In genomic region chr12:120235369-120236123, GRCh38 we compare ENCODE assay signal across 8 cellular contexts. TPM values are rescaled to one million over a fixed set of nuclear protein-coding genes. Genes with fewer than 3 reads are reported as not detected.
DNase-seq lines count a peak whose midpoint lies in the region; TF ChIP-seq lines count a peak whose summit lies in the region.

No MANE protein-coding gene starts in this region.

- H3K36me3 ChIP-seq in cardiac muscle cell, result no peaks in the 10 kb centered on the region
- peaks cover 17% of the 10 kb centered on the region for H3K36me3 ChIP-seq in skeletal muscle satellite cell (ENCODE audit: insufficient read depth, low read length)

- peak overlapping the region; percentile 78 for H3K9ac ChIP-seq in skeletal muscle satellite cell (ENCODE audit: low read depth, low read length)

- peak; percentile 1 for TF ChIP-seq CTCF in GM13977 (IDR thresholded peaks at IDR 0.05; ENCODE audit: extremely low read depth, insufficient read depth, missing control alignments)
- TF ChIP-seq CTCF in WI38 (IDR thresholded peaks at IDR 0.05; ENCODE audit: low read depth, low read length), result peak; percentile 39
- TF ChIP-seq CTCF in cardiac muscle cell (IDR thresholded peaks at IDR 0.05; ENCODE audit: low read depth, low read length), result peak; percentile 43

- in situ Hi-C loops in GM13977 (cut with MboI; ENCODE audit: low pct_unique_long_range_greater_than_20kb, low sequenced_read_pairs, unreplicated experiment), result no loop called here

- H3K4me1 ChIP-seq in cardiac muscle cell (ENCODE audit: low read depth) (peaks cover 69% of the 10 kb centered on the region), skeletal muscle satellite cell (ENCODE audit: control insufficient read depth, insufficient read depth, low read length) (peaks cover 91% of the 10 kb centered on the region)

- DNase-seq in GM13977 (ENCODE audit: low spot score), result no peak
- peak in 1 of 2 donors; percentile 45 for DNase-seq in cardiac muscle cell (ENCODE audit: low read depth in 1 of 2, low spot score in 1 of 2)
- DNase-seq in NCI-H1105 treated with DMSO at 0.1 percent for 48 hours (lab: John Stamatoyannopoulos, UW), result no peak
- DNase-seq in NCI-H2081 treated with DMSO at 0.1 percent for 48 hours (lab: John Stamatoyannopoulos, UW), result no peak
- DNase-seq in Ammon's horn (ENCODE audit: low spot score), result no peak
- DNase-seq in NCI-H345 (lab: John Stamatoyannopoulos, UW), result no peak

- H3K27ac ChIP-seq in cardiac muscle cell, result peak overlapping the region; percentile 95

- no peaks in the 10 kb centered on the region for H3K9me3 ChIP-seq in cardiac muscle cell (ENCODE audit: low read depth)
- no peaks in the 10 kb centered on the region for H3K9me3 ChIP-seq in skeletal muscle satellite cell (replicated peaks; ENCODE audit: low read length)

- H3K4me3 ChIP-seq in WI38 (ENCODE audit: low read depth, low read length) (peak overlapping the region; percentile 29), cardiac muscle cell (no peak overlapping the region), skeletal muscle satellite cell (ENCODE audit: low read length) (peak overlapping the region; percentile 43)

- H3K27me3 ChIP-seq in cardiac muscle cell, result no peaks in the 10 kb centered on the region
- H3K27me3 ChIP-seq in skeletal muscle satellite cell (ENCODE audit: control insufficient read depth, insufficient read depth, low read length), result no peaks in the 10 kb centered on the region

- peak overlapping the region; percentile 69 for H3K4me2 ChIP-seq in skeletal muscle satellite cell (ENCODE audit: low read length)

RNA-seq across cellular contexts. Expression of gene PXN, which starts 30.0 kb away (rescaled TPM):
- 43.8 and 48.6 TPM in 2 replicates for total RNA-seq in cardiac muscle cell
- 67.9 TPM in 2 replicates for polyA plus RNA-seq in cardiac muscle cell
- total RNA-seq in skeletal muscle satellite cell (2012; rRNA removed), result 116 and 118 TPM in 2 replicates

RNA-seq across cellular contexts. Expression of gene RPLP0, which starts 34.6 kb away (rescaled TPM):
- 3,916 and 4,641 TPM in 2 replicates for total RNA-seq in cardiac muscle cell
- polyA plus RNA-seq in cardiac muscle cell, result 904 and 1,089 TPM in 2 replicates
- 2,666 and 4,433 TPM in 2 replicates for total RNA-seq in skeletal muscle satellite cell (2012; rRNA removed)

RNA-seq across cellular contexts. Expression of gene GCN1, which starts 41.0 kb away (rescaled TPM):
- 59.2 and 76.0 TPM in 2 replicates for total RNA-seq in cardiac muscle cell
- 27.0 and 37.0 TPM in 2 replicates for polyA plus RNA-seq in cardiac muscle cell
- total RNA-seq in skeletal muscle satellite cell (2012; rRNA removed), result 117 and 149 TPM in 2 replicates

RNA-seq across cellular contexts. Expression of gene RNU4-2, which starts 56.2 kb away (rescaled TPM):
- total RNA-seq in cardiac muscle cell, result not detected in 2 replicates
- polyA plus RNA-seq in cardiac muscle cell, result not detected in 2 replicates
- under 0.01 TPM in 2 replicates for total RNA-seq in skeletal muscle satellite cell (2012; rRNA removed)

RNA-seq across cellular contexts. Expression of gene RNU4-1, which starts 57.5 kb away (rescaled TPM):
- total RNA-seq in cardiac muscle cell, result not detected in 2 replicates
- polyA plus RNA-seq in cardiac muscle cell, result not detected in 2 replicates
- under 0.01 TPM in 2 replicates for total RNA-seq in skeletal muscle satellite cell (2012; rRNA removed)
